31 cellular contexts compared by ENCODE assay signal in the genomic region with DNA sequence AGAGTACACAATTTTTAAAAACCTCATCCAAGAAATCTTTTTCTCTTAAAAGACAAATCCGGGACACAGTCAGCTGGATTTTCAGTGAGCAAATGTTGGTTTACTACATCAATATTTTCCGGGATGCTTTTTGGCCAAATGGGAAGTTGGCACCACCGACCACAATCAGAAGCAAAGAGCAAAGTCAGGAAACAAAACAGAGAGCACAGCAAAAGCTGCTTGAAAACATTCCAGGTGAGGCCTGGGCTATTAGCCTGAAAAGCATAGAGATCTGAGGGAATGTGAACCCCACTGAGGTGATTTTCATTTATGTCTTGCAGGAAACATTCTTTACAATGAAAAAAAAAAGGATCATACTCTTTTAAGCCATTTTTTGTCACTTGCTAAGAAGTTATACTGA.
"Had no signal": no experiment of that assay in that cellular context is flagged by ENCODE, and none has a peak within 500 bp of the region (broad histone marks: within the 10 kb centered on the region; RNA-seq: fewer than 3 reads in every experiment).

No MANE protein-coding gene starts in this region.

- FAIRE-seq: bronchial epithelial cell, TTC549 had no signal

- H3K27ac Mint-ChIP-seq: activated CD4-positive, alpha-beta T cell treated with anti-CD3 and anti-CD28 coated beads for 36 hours; activated CD8-positive, alpha-beta T cell treated with anti-CD3 and anti-CD28 coated beads for 36 hours; activated naive CD4-positive, alpha-beta T cell treated with anti-CD3 and anti-CD28 coated beads, Interleukin-2, amount 50 U/mL, for 24 hours; activated T-helper 1 cell treated with anti-CD3 and anti-CD28 coated beads, Interleukin-12 subunit alpha, Interleukin-12 subunit beta, Interleukin-2, Interleukin-4 antibody, amounts not matched to agents 30 ng/mL and 10 ng/mL and 1 ng/mL, durations not matched to agents 14 hours and 24 hours and 36 hours; T-cell had no signal

- H3K27ac ChIP-seq: body of pancreas, SK-N-MC had no signal

- H3K27me3 ChIP-seq: body of pancreas, MG63 had no signal

- DNase-seq: activated CD4-positive, alpha-beta T cell treated with anti-CD3 and anti-CD28 coated beads for 36 hours; activated CD4-positive, alpha-beta T cell treated with anti-CD3 and anti-CD28 coated beads, Interleukin-2, amount 50 U/mL, for 1 hour; activated CD8-positive, alpha-beta memory T cell treated with anti-CD3 and anti-CD28 coated beads, Interleukin-2, amount 50 U/mL, for 4 hours; activated CD8-positive, alpha-beta T cell treated with anti-CD3 and anti-CD28 coated beads for 36 hours; activated effector memory CD4-positive, alpha-beta T cell treated with Interleukin-2 at 50 U/mL for 16 hours; activated naive CD4-positive, alpha-beta T cell; activated T-cell treated with anti-CD3 and anti-CD28 coated beads, Interleukin-2, amount 50 U/mL, for 1 hour; aorta; body of pancreas; central memory CD4-positive, alpha-beta T cell; MG63; NCI-H1105; NCI-H1436; NCI-H1694 treated with DMSO at 0.1 percent for 48 hours; NCI-H2029 treated with DMSO at 0.1 percent for 48 hours; NCI-H345; NCI-H510A; NCI-H526 treated with DMSO at 0.1 percent for 48 hours; NK-92 treated with Interleukin-12 subunit alpha and Interleukin-12 subunit beta, amount 100 ng/mL, for 24 hours; OCI-M1; RPMI8226; T-cell; T-helper 2 cell; T1000 had no signal

- H3K9me3 Mint-ChIP-seq: activated CD8-positive, alpha-beta T cell treated with anti-CD3 and anti-CD28 coated beads for 36 hours; activated naive CD4-positive, alpha-beta T cell treated with anti-CD3 and anti-CD28 coated beads, Interleukin-2, amount 50 U/mL, for 24 hours; activated T-helper 1 cell treated with anti-CD3 and anti-CD28 coated beads, Interleukin-12 subunit alpha, Interleukin-12 subunit beta, Interleukin-2, Interleukin-4 antibody, amounts not matched to agents 30 ng/mL and 10 ng/mL and 1 ng/mL, durations not matched to agents 14 hours and 24 hours and 36 hours; T-cell had no signal

- H3K36me3 ChIP-seq: MG63 had no signal

- ATAC-seq: activated CD4-positive, alpha-beta T cell treated with anti-CD3 and anti-CD28 coated beads for 36 hours; activated CD8-positive, alpha-beta T cell treated with anti-CD3 and anti-CD28 coated beads for 36 hours; body of pancreas; Panc1; Right ventricle myocardium inferior; T-cell had no signal

- H3K27me3 Mint-ChIP-seq: activated CD4-positive, alpha-beta T cell treated with anti-CD3 and anti-CD28 coated beads for 36 hours; activated CD8-positive, alpha-beta T cell treated with anti-CD3 and anti-CD28 coated beads for 36 hours; activated naive CD4-positive, alpha-beta T cell treated with anti-CD3 and anti-CD28 coated beads, Interleukin-2, amount 50 U/mL, for 24 hours; T-cell had no signal

- H3K4me1 Mint-ChIP-seq: activated naive CD4-positive, alpha-beta T cell treated with anti-CD3 and anti-CD28 coated beads, Interleukin-2, amount 50 U/mL, for 24 hours; T-cell had no signal

- H3K4me3 Mint-ChIP-seq: activated CD4-positive, alpha-beta T cell treated with anti-CD3 and anti-CD28 coated beads for 36 hours; activated CD8-positive, alpha-beta T cell treated with anti-CD3 and anti-CD28 coated beads for 36 hours; activated naive CD4-positive, alpha-beta T cell treated with anti-CD3 and anti-CD28 coated beads, Interleukin-2, amount 50 U/mL, for 24 hours; activated T-helper 1 cell treated with anti-CD3 and anti-CD28 coated beads, Interleukin-12 subunit alpha, Interleukin-12 subunit beta, Interleukin-2, Interleukin-4 antibody, amounts not matched to agents 30 ng/mL and 10 ng/mL and 1 ng/mL, durations not matched to agents 14 hours and 24 hours and 36 hours; T-cell had no signal

- H3K9me3 ChIP-seq: body of pancreas, MG63 had no signal

- H3K4me3 ChIP-seq: body of pancreas, MG63, SK-N-MC had no signal
